8 cellular contexts compared by ENCODE assay signal in genomic region chr12:13000935-13001724, GRCh38. TPM values are rescaled to one million over a fixed set of nuclear protein-coding genes. Genes with fewer than 3 reads are reported as not detected.
DNase-seq lines count a peak whose midpoint lies in the region; ATAC-seq lines count a peak whose summit lies in the region.

No MANE protein-coding gene starts in this region.

- no peak overlapping the region for H3K27ac ChIP-seq in neuronal stem cell (replicated peaks; ENCODE audit: low read length)

- no peak overlapping the region for H2BK12ac ChIP-seq in neuronal stem cell (ENCODE audit: low read length)

- peaks cover 17% of the 10 kb centered on the region for H3K27me3 Mint-ChIP-seq in activated naive CD8-positive, alpha-beta T cell treated with anti-CD3 and anti-CD28 coated beads for 36 hours

- peak overlapping the region; percentile 70 for H3K9ac ChIP-seq in neuronal stem cell (ENCODE audit: low read depth, low read length, poor library complexity)

- H3K23ac ChIP-seq in neuronal stem cell (ENCODE audit: low read depth, low read length, poor library complexity): no peak overlapping the region

- peak; percentile 67 for DNase-seq in EL
- peak; percentile 65 for DNase-seq in RPMI8226
- peak; percentile 50 for DNase-seq in activated naive CD8-positive, alpha-beta T cell treated with anti-CD3 and anti-CD28 coated beads for 36 hours
- peak; percentile 53 for DNase-seq in glomerular visceral epithelial cell (ENCODE audit: extremely low spot score)
- peak; percentile 61 for DNase-seq in neuronal stem cell (ENCODE audit: low spot score)
- no peak for DNase-seq in superior temporal gyrus (ENCODE audit: extremely low spot score)

- H3K9me3 ChIP-seq in neuronal stem cell (replicated peaks in 1 of 2; ENCODE audit: control insufficient read depth in 2 of 2, insufficient read depth in 1 of 2, low read depth in 1 of 2, low read length in 2 of 2): no peaks in the 10 kb centered on the region

- ATAC-seq in HG03025 (IDR thresholded peaks at IDR 0.05; ENCODE audit: low FRiP score, unreplicated experiment) (peak; percentile 8), GM21367 (IDR thresholded peaks at IDR 0.05; ENCODE audit: unreplicated experiment) (no peak)

- H3K36me3 Mint-ChIP-seq in activated naive CD8-positive, alpha-beta T cell treated with anti-CD3 and anti-CD28 coated beads for 36 hours: no peaks in the 10 kb centered on the region

- H3K14ac ChIP-seq in neuronal stem cell (ENCODE audit: low read length): no peak overlapping the region

- H3K27ac Mint-ChIP-seq in activated naive CD8-positive, alpha-beta T cell treated with anti-CD3 and anti-CD28 coated beads for 36 hours: peak overlapping the region; percentile 1

- H2BK5ac ChIP-seq in neuronal stem cell (ENCODE audit: low read length): no peak overlapping the region

- H3K4me2 ChIP-seq in neuronal stem cell (ENCODE audit: insufficient read depth, low read length, poor library complexity, severe bottlenecking): peak overlapping the region; percentile 82

- H4K8ac ChIP-seq in neuronal stem cell (ENCODE audit: low read depth, low read length): no peak overlapping the region

- no peaks in the 10 kb centered on the region for H3K9me3 Mint-ChIP-seq in activated naive CD8-positive, alpha-beta T cell treated with anti-CD3 and anti-CD28 coated beads for 36 hours

- H3K4ac ChIP-seq in neuronal stem cell (ENCODE audit: low read length): no peak overlapping the region

- H4K91ac ChIP-seq in neuronal stem cell (ENCODE audit: low read depth, low read length, poor library complexity): no peak overlapping the region

- H3K4me3 Mint-ChIP-seq in activated naive CD8-positive, alpha-beta T cell treated with anti-CD3 and anti-CD28 coated beads for 36 hours: peak overlapping the region; percentile 79

- peak overlapping the region; percentile 72 to 86 for H3K4me3 ChIP-seq in neuronal stem cell (ENCODE audit: low read length in 2 of 2)

- WGBS in neuronal stem cell (ENCODE audit: extremely low coverage in 2 of 2, insufficient read length in 2 of 2, insufficient replicate concordance in 1 of 2), 2 donors: no CpG with 5 or more reads among the region's 79 CpGs

- H3K4me1 Mint-ChIP-seq in activated naive CD8-positive, alpha-beta T cell treated with anti-CD3 and anti-CD28 coated beads for 36 hours: peaks cover 24% of the 10 kb centered on the region

- no peak overlapping the region for H2BK120ac ChIP-seq in neuronal stem cell (ENCODE audit: low read depth, low read length)

- peak overlapping the region; percentile 28 for H2BK15ac ChIP-seq in neuronal stem cell (ENCODE audit: low read length)

- peak overlapping the region; percentile 67 for H3K18ac ChIP-seq in neuronal stem cell (ENCODE audit: low read length)

- peaks cover 2 to 8% of the 10 kb centered on the region in 2 donors for H3K4me1 ChIP-seq in neuronal stem cell (ENCODE audit: control insufficient read depth in 2 of 2, insufficient read depth in 1 of 2, low read depth in 1 of 2, low read length in 2 of 2)

- no peak overlapping the region for H2AK5ac ChIP-seq in neuronal stem cell (ENCODE audit: low read depth, low read length)

- H2AFZ ChIP-seq in neuronal stem cell (ENCODE audit: low read length): peak overlapping the region; percentile 99

- H3K79me1 ChIP-seq in neuronal stem cell (ENCODE audit: low read depth, low read length): peaks cover 1% of the 10 kb centered on the region

- H3K27me3 ChIP-seq in neuronal stem cell (ENCODE audit: control insufficient read depth in 3 of 3, insufficient read depth in 3 of 3, low read depth in 1 of 3, low read length in 3 of 3): peaks cover 0 to 5% (median 0%) of the 10 kb centered on the region in 3 experiments

- H3K36me3 ChIP-seq in neuronal stem cell (replicated peaks in 1 of 2; ENCODE audit: control insufficient read depth in 2 of 2, insufficient read depth in 2 of 2, low read length in 2 of 2): no peaks in the 10 kb centered on the region

RNA-seq across cellular contexts. Expression of gene HEBP1, which starts 1.1 kb away (rescaled TPM):
- total RNA-seq in activated naive CD8-positive, alpha-beta T cell treated with anti-CD3 and anti-CD28 coated beads for 36 hours: 10 to 100 TPM; 21.0 to 21.2 TPM
- 63.7 TPM for polyA plus RNA-seq in neuronal stem cell (2013, experiment 1 of 2)
- 63.2 TPM for polyA plus RNA-seq in neuronal stem cell (2013, experiment 2 of 2)

RNA-seq across cellular contexts. Expression of gene FAM234B, which starts 43.1 kb away (rescaled TPM):
- total RNA-seq in activated naive CD8-positive, alpha-beta T cell treated with anti-CD3 and anti-CD28 coated beads for 36 hours: 1 to 10 TPM; 6.9 to 8.4 TPM
- polyA plus RNA-seq in neuronal stem cell (2013, experiment 1 of 2): 15.9 TPM
- polyA plus RNA-seq in neuronal stem cell (2013, experiment 2 of 2): 15.5 TPM

RNA-seq across cellular contexts. Expression of gene GPRC5D, which starts 49.2 kb away (rescaled TPM):
- total RNA-seq in activated naive CD8-positive, alpha-beta T cell treated with anti-CD3 and anti-CD28 coated beads for 36 hours: not detected
- polyA plus RNA-seq in neuronal stem cell (2013, experiment 1 of 2): 0.04 TPM
- polyA plus RNA-seq in neuronal stem cell (2013, experiment 2 of 2): 0.04 TPM
